In genomic region chr3:194812177-194812576, GRCh38 we compare ENCODE assay signal across 21 cellular contexts.
DNase-seq lines count a peak whose midpoint lies in the region; TF ChIP-seq lines count a peak whose summit lies in the region.
"Had no signal": no experiment of that assay in that cellular context is flagged by ENCODE, and none has a peak within 500 bp of the region (broad histone marks: within the 10 kb centered on the region; RNA-seq: fewer than 3 reads in every experiment).

No MANE protein-coding gene starts in this region.

- H3K4me3 Mint-ChIP-seq in chondrocyte (ENCODE audit: unreplicated experiment) (no peak overlapping the region), progenitor cell of endocrine pancreas (ENCODE audit: low read depth) (no peak overlapping the region)
- H3K4me3 Mint-ChIP-seq: CD14-positive monocyte; CD4-positive, alpha-beta T cell; CD8-positive, alpha-beta memory T cell had no signal

- no peaks in the 10 kb centered on the region for H3K4me1 ChIP-seq in HEK293 (ENCODE audit: control insufficient read depth, insufficient read depth, low read length)
- H3K4me1 ChIP-seq: HAP-1 had no signal

- H3K36me3 Mint-ChIP-seq in chondrocyte (ENCODE audit: low read depth), result no peaks in the 10 kb centered on the region
- H3K36me3 Mint-ChIP-seq in progenitor cell of endocrine pancreas (ENCODE audit: insufficient read depth), result no peaks in the 10 kb centered on the region
- H3K36me3 Mint-ChIP-seq: CD14-positive monocyte; CD8-positive, alpha-beta memory T cell had no signal

- no peaks in the 10 kb centered on the region for H3K9me3 Mint-ChIP-seq in chondrocyte (ENCODE audit: low read depth)
- no peaks in the 10 kb centered on the region for H3K9me3 Mint-ChIP-seq in progenitor cell of endocrine pancreas (ENCODE audit: low read depth)
- H3K9me3 Mint-ChIP-seq: CD14-positive monocyte; CD4-positive, alpha-beta T cell; CD8-positive, alpha-beta memory T cell had no signal

- POLR2A ChIA-PET in HEK293 (lab: Yijun Ruan, JAX), result no interaction called here

- CTCF ChIA-PET in HEK293 (lab: Yijun Ruan, JAX), result no interaction called here

- H3K4me3 ChIP-seq in HEK293 (ENCODE audit: low read depth, low read length) (no peak overlapping the region), brain microvascular endothelial cell (ENCODE audit: low read depth, low read length) (no peak overlapping the region)
- H3K4me3 ChIP-seq: A549; BLaER1 treated with 17β-estradiol and CSF1 and Interleukin-3, amounts not matched to agents 10 nM and 100 nM; HAP-1 had no signal

- H3K9me3 ChIP-seq in HEK293 (ENCODE audit: control insufficient read depth, insufficient read depth, low read depth, low read length), result no peaks in the 10 kb centered on the region
- H3K9me3 ChIP-seq: A549; BE2C; BLaER1 treated with 17β-estradiol and CSF1 and Interleukin-3, amounts not matched to agents 10 nM and 100 nM; HAP-1 had no signal

- H3K27ac Mint-ChIP-seq in chondrocyte (ENCODE audit: unreplicated experiment) (peak overlapping the region; percentile 10), progenitor cell of endocrine pancreas (no peak overlapping the region)
- H3K27ac Mint-ChIP-seq: CD14-positive monocyte; CD4-positive, alpha-beta T cell; CD8-positive, alpha-beta memory T cell had no signal

- H3K4me1 Mint-ChIP-seq in chondrocyte (ENCODE audit: low read depth) (no peaks in the 10 kb centered on the region), progenitor cell of endocrine pancreas (ENCODE audit: low read depth) (no peaks in the 10 kb centered on the region)
- H3K4me1 Mint-ChIP-seq: CD8-positive, alpha-beta memory T cell had no signal

- DNase-seq in chondrocyte (ENCODE audit: low spot score) (no peak), left kidney (ENCODE audit: low read depth, low spot score) (peak; percentile 83), COR-L47 (lab: John Stamatoyannopoulos, UW) (no peak), brain microvascular endothelial cell (no peak), progenitor cell of endocrine pancreas (ENCODE audit: low spot score, unreplicated experiment) (no peak)
- DNase-seq: 8988T; ACHN; AML-193; BE2C; Calu3; CD4-positive, alpha-beta T cell; CD8-positive, alpha-beta memory T cell; DMS53; DMS79 treated with DMSO at 0.1 percent for 48 hours; GF-D8; GOT3 had no signal

- TF ChIP-seq CTCF in HEK293 (tag by site-specific recombination; IDR thresholded peaks at IDR 0.05) (no peak), chondrocyte (IDR thresholded peaks at IDR 0.05) (no peak), brain microvascular endothelial cell (IDR thresholded peaks at IDR 0.05; ENCODE audit: low read depth, low read length, missing control alignments) (no peak), progenitor cell of endocrine pancreas (IDR thresholded peaks at IDR 0.05; ENCODE audit: unreplicated experiment) (no peak)

- H3K27ac ChIP-seq in HEK293 (ENCODE audit: extremely low read depth, low read depth, low read length), result no peak overlapping the region
- no peak overlapping the region for H3K27ac ChIP-seq in brain microvascular endothelial cell
- H3K27ac ChIP-seq: A549; BLaER1 treated with 17β-estradiol and CSF1 and Interleukin-3, amounts not matched to agents 10 nM and 100 nM had no signal

- H3K36me3 ChIP-seq in HEK293 (ENCODE audit: control insufficient read depth in 2 of 2, insufficient read depth in 1 of 2, low read length in 2 of 2) (no peaks in the 10 kb centered on the region), brain microvascular endothelial cell (replicated peaks) (no peaks in the 10 kb centered on the region)
- H3K36me3 ChIP-seq: BE2C; BLaER1 treated with 17β-estradiol and CSF1 and Interleukin-3, amounts not matched to agents 10 nM and 100 nM; HAP-1 had no signal

- H3K27me3 Mint-ChIP-seq in chondrocyte (ENCODE audit: low read depth) (peaks cover 8% of the 10 kb centered on the region), progenitor cell of endocrine pancreas (peaks cover 31% of the 10 kb centered on the region)

- no peaks in the 10 kb centered on the region for H3K27me3 ChIP-seq in brain microvascular endothelial cell (replicated peaks)
- H3K27me3 ChIP-seq: BE2C; BLaER1 treated with 17β-estradiol and CSF1 and Interleukin-3, amounts not matched to agents 10 nM and 100 nM had no signal

- in situ Hi-C loops in brain microvascular endothelial cell (cut with HindIII; ENCODE audit: low pct_ligation_motif_present, low sequenced_read_pairs), result no loop called here

TF ChIP-seq in HEK293, 187 proteins besides CTCF, POLR2A, EP300 and RAD21:
- TF ChIP-seq ZNF664 (tag by site-specific recombination; IDR thresholded peaks at IDR 0.05), result no peak
- no peak for TF ChIP-seq ZNF335 (tag by site-specific recombination; conservative IDR thresholded peaks at IDR 0.05)
- TF ChIP-seq ZNF416 (tag by site-specific recombination; IDR thresholded peaks at IDR 0.05), result no peak
- peak; percentile 60 for TF ChIP-seq ZFHX2 (tag by site-specific recombination; conservative IDR thresholded peaks at IDR 0.05)
TF ChIP-seq in HEK293: peak in this region for 1.
